8 cellular contexts compared by ENCODE assay signal in genomic region chr19:12364391-12365093, GRCh38. TPM values are rescaled to one million over a fixed set of nuclear protein-coding genes. Genes with fewer than 3 reads are reported as not detected.
DNase-seq lines count a peak whose midpoint lies in the region; ATAC-seq and TF ChIP-seq lines count a peak whose summit lies in the region.

No MANE protein-coding gene starts in this region.

- H3K4me1 Mint-ChIP-seq in CD4-positive, CD25-positive, alpha-beta regulatory T cell, result peaks cover 0 to 29% (median 9%) of the 10 kb centered on the region in 4 donors
- H3K4me1 Mint-ChIP-seq in activated naive CD4-positive, alpha-beta T cell treated with anti-CD3 and anti-CD28 coated beads, Interleukin-2, amount 50 U/mL, for 24 hours, result peaks cover 22% of the 10 kb centered on the region
- peaks cover 11% of the 10 kb centered on the region for H3K4me1 Mint-ChIP-seq in progenitor cell of endocrine pancreas (ENCODE audit: low read depth)

- peak overlapping the region; percentile 79 to 96 (median 94) for H3K4me3 Mint-ChIP-seq in CD4-positive, CD25-positive, alpha-beta regulatory T cell
- peak overlapping the region; percentile 98 for H3K4me3 Mint-ChIP-seq in activated naive CD4-positive, alpha-beta T cell treated with anti-CD3 and anti-CD28 coated beads, Interleukin-2, amount 50 U/mL, for 24 hours
- H3K4me3 Mint-ChIP-seq in progenitor cell of endocrine pancreas (ENCODE audit: low read depth), result peak overlapping the region; percentile 93

- DNase-seq in CD4-positive, CD25-positive, alpha-beta regulatory T cell, result no peak
- peak; percentile 30 for DNase-seq in left cardiac atrium
- no peak for DNase-seq in progenitor cell of endocrine pancreas (ENCODE audit: low spot score, unreplicated experiment)
- no peak for DNase-seq in UCSD-AML1 (lab: John Stamatoyannopoulos, UW; ENCODE audit: unreplicated experiment)
- DNase-seq in NCI-H526 (lab: John Stamatoyannopoulos, UW), result no peak

- peak overlapping the region; percentile 37 for H3K4me3 ChIP-seq in CD4-positive, CD25-positive, alpha-beta regulatory T cell (ENCODE audit: low read depth, low read length)
- peak overlapping the region; percentile 76 for H3K4me3 ChIP-seq in HUES48 (ENCODE audit: low read depth, low read length)

- H3K27me3 ChIP-seq in CD4-positive, CD25-positive, alpha-beta regulatory T cell (ENCODE audit: control insufficient read depth, insufficient read depth, low read length), result no peaks in the 10 kb centered on the region
- H3K27me3 ChIP-seq in HUES48 (ENCODE audit: control insufficient read depth, insufficient read depth, low read length), result peaks cover 9% of the 10 kb centered on the region

- ATAC-seq in CD4-positive, CD25-positive, alpha-beta regulatory T cell (ENCODE audit: low read depth in 2 of 2), result no peak
- ATAC-seq in left cardiac atrium (peak; percentile 2 to 19), HG03280 (IDR thresholded peaks at IDR 0.05; ENCODE audit: unreplicated experiment) (no peak)

- H3K4me1 ChIP-seq in CD4-positive, CD25-positive, alpha-beta regulatory T cell (ENCODE audit: control insufficient read depth, insufficient read depth, low read length, poor library complexity, severe bottlenecking), result peaks cover 6% of the 10 kb centered on the region
- no peaks in the 10 kb centered on the region for H3K4me1 ChIP-seq in HUES48 (ENCODE audit: control insufficient read depth, insufficient read depth, low read length)

- no peaks in the 10 kb centered on the region for H3K36me3 ChIP-seq in CD4-positive, CD25-positive, alpha-beta regulatory T cell (ENCODE audit: control insufficient read depth, insufficient read depth, low read length)
- H3K36me3 ChIP-seq in HUES48 (ENCODE audit: control insufficient read depth, insufficient read depth, low read length), result no peaks in the 10 kb centered on the region

- peaks cover 4% of the 10 kb centered on the region for H3K36me3 Mint-ChIP-seq in CD4-positive, CD25-positive, alpha-beta regulatory T cell
- no peaks in the 10 kb centered on the region for H3K36me3 Mint-ChIP-seq in activated naive CD4-positive, alpha-beta T cell treated with anti-CD3 and anti-CD28 coated beads, Interleukin-2, amount 50 U/mL, for 24 hours
- H3K36me3 Mint-ChIP-seq in progenitor cell of endocrine pancreas (ENCODE audit: insufficient read depth), result peaks cover 17% of the 10 kb centered on the region

- H3K27ac ChIP-seq in CD4-positive, CD25-positive, alpha-beta regulatory T cell (ENCODE audit: insufficient read depth, low read length, poor library complexity, severe bottlenecking), result no peak overlapping the region
- H3K27ac ChIP-seq in HUES48 (ENCODE audit: low read depth, low read length), result peak overlapping the region; percentile 88

- intact Hi-C loops in left cardiac atrium (cut with DNase I), result loop anchor here in 1 of 2 donors (2.0 kb wide), 1 partner anchor 70 kb away; the partner anchor contains the start of gene ZNF44

- peaks cover 0 to 7% (median 2%) of the 10 kb centered on the region in 7 donors for H3K9me3 Mint-ChIP-seq in CD4-positive, CD25-positive, alpha-beta regulatory T cell
- H3K9me3 Mint-ChIP-seq in activated naive CD4-positive, alpha-beta T cell treated with anti-CD3 and anti-CD28 coated beads, Interleukin-2, amount 50 U/mL, for 24 hours, result no peaks in the 10 kb centered on the region
- peaks cover 15% of the 10 kb centered on the region for H3K9me3 Mint-ChIP-seq in progenitor cell of endocrine pancreas (ENCODE audit: low read depth)

- no peak for TF ChIP-seq CTCF in progenitor cell of endocrine pancreas (IDR thresholded peaks at IDR 0.05; ENCODE audit: unreplicated experiment)

- peak overlapping the region; percentile 83 to 95 (median 83) for H3K27ac Mint-ChIP-seq in CD4-positive, CD25-positive, alpha-beta regulatory T cell
- H3K27ac Mint-ChIP-seq in activated naive CD4-positive, alpha-beta T cell treated with anti-CD3 and anti-CD28 coated beads, Interleukin-2, amount 50 U/mL, for 24 hours, result peak overlapping the region; percentile 68
- H3K27ac Mint-ChIP-seq in progenitor cell of endocrine pancreas, result peak overlapping the region; percentile 98

- H3K27me3 Mint-ChIP-seq in CD4-positive, CD25-positive, alpha-beta regulatory T cell, result no peaks in the 10 kb centered on the region
- H3K27me3 Mint-ChIP-seq in activated naive CD4-positive, alpha-beta T cell treated with anti-CD3 and anti-CD28 coated beads, Interleukin-2, amount 50 U/mL, for 24 hours, result no peaks in the 10 kb centered on the region
- no peaks in the 10 kb centered on the region for H3K27me3 Mint-ChIP-seq in progenitor cell of endocrine pancreas

- peak overlapping the region; percentile 74 for H3K9ac ChIP-seq in HUES48 (ENCODE audit: low read depth, low read length)

- H3K9me3 ChIP-seq in CD4-positive, CD25-positive, alpha-beta regulatory T cell (ENCODE audit: control insufficient read depth in 2 of 2, low read length in 2 of 2), result no peaks in the 10 kb centered on the region
- H3K9me3 ChIP-seq in HUES48 (ENCODE audit: control insufficient read depth, insufficient read depth, low read length), result peaks cover 15% of the 10 kb centered on the region

RNA-seq across cellular contexts. Expression of gene ZNF442, which starts 0.9 kb away (rescaled TPM):
- total RNA-seq in CD4-positive, CD25-positive, alpha-beta regulatory T cell, result 0.54 TPM
- 1 to 10 TPM in 1 of 4 donors, under 1 TPM in 3; 0.48 to 2.3 (median 0.75) TPM for polyA plus RNA-seq in CD4-positive, CD25-positive, alpha-beta regulatory T cell
- total RNA-seq in left cardiac atrium, result 1 to 10 TPM; 2.9 to 4.3 TPM
- total RNA-seq in progenitor cell of endocrine pancreas, result 4.1 and 5.4 TPM in 2 replicates

RNA-seq across cellular contexts. Expression of gene ZNF563, which starts 31.1 kb away (rescaled TPM):
- 1.2 TPM for total RNA-seq in CD4-positive, CD25-positive, alpha-beta regulatory T cell
- 10 to 100 TPM in 1 of 4 donors, 1 to 10 TPM in 3; 4.0 to 10.1 (median 6.7) TPM for polyA plus RNA-seq in CD4-positive, CD25-positive, alpha-beta regulatory T cell
- total RNA-seq in left cardiac atrium (1 to 10 TPM; 3.8 to 6.3 TPM), progenitor cell of endocrine pancreas (1.6 and 2.0 TPM in 2 replicates)

RNA-seq across cellular contexts. Expression of gene ZNF799, which starts 36.5 kb away (rescaled TPM):
- total RNA-seq in CD4-positive, CD25-positive, alpha-beta regulatory T cell, result 1.8 TPM
- 1 to 10 TPM; 2.1 to 8.1 (median 5.8) TPM for polyA plus RNA-seq in CD4-positive, CD25-positive, alpha-beta regulatory T cell
- total RNA-seq in left cardiac atrium, result 1 to 10 TPM; 2.4 to 3.6 TPM
- 8.5 and 9.0 TPM in 2 replicates for total RNA-seq in progenitor cell of endocrine pancreas

Comparison
In these comparisons a context has a peak if more than half of its experiments do, and no peak if none do; other contexts are left out.
1. ATAC-seq: peak in left cardiac atrium (2 of 2); none in CD4-positive, CD25-positive, alpha-beta regulatory T cell (0 of 2) and HG03280 (single experiment).
2. Peak in every context shown above with its lines, with median percentiles within 50 percentile points of each other: H3K27ac Mint-ChIP-seq and H3K4me3 Mint-ChIP-seq.